ENCODE assay signal across 1 cellular context in the genomic region with DNA sequence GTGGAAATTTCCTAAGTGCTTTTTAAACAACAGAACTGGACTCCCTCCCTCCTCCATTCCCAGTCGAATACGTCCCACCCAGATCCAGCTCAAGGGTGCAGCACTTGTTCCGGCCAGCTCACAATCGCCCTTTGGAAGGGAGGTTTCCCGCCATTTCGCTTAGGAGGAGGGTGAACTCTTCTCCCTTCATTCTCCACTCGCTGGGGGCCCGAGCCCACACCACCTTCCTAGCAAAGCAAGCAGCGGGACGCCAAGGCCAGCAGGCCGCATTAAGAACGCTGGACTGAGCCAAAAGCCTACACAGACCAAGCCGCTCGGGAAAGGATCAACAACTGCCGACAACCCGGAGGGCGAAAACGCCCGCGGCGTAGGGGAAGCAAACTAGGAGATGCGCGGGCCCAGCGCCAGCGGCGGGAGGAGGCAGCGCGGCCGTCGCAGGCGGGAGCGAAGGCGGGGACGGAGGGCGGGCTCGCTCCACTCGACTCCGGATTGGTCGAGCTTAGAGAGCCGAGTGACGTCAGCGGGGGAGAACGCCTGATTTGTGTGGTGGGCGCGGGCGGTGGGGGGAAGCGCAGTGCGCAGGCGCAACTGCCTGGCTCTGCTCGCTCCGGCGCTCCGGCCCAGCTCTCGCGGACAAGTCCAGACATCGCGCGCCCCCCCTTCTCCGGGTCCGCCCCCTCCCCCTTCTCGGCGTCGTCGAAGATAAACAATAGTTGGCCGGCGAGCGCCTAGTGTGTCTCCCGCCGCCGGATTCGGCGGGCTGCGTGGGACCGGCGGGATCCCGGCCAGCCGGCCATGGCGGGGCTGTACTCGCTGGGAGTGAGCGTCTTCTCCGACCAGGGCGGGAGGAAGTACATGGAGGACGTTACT.
TF ChIP-seq lines count a peak whose summit lies in the region.

A gene (plus strand): TSS at position 574 of the 870 bp plus-strand sequence. CDS start 222 bp downstream, at position 796.

TF ChIP-seq in HEK293, 187 proteins besides CTCF, POLR2A, EP300 and RAD21 (continued from another document and continues in another):
- TF ChIP-seq, protein P1, sequence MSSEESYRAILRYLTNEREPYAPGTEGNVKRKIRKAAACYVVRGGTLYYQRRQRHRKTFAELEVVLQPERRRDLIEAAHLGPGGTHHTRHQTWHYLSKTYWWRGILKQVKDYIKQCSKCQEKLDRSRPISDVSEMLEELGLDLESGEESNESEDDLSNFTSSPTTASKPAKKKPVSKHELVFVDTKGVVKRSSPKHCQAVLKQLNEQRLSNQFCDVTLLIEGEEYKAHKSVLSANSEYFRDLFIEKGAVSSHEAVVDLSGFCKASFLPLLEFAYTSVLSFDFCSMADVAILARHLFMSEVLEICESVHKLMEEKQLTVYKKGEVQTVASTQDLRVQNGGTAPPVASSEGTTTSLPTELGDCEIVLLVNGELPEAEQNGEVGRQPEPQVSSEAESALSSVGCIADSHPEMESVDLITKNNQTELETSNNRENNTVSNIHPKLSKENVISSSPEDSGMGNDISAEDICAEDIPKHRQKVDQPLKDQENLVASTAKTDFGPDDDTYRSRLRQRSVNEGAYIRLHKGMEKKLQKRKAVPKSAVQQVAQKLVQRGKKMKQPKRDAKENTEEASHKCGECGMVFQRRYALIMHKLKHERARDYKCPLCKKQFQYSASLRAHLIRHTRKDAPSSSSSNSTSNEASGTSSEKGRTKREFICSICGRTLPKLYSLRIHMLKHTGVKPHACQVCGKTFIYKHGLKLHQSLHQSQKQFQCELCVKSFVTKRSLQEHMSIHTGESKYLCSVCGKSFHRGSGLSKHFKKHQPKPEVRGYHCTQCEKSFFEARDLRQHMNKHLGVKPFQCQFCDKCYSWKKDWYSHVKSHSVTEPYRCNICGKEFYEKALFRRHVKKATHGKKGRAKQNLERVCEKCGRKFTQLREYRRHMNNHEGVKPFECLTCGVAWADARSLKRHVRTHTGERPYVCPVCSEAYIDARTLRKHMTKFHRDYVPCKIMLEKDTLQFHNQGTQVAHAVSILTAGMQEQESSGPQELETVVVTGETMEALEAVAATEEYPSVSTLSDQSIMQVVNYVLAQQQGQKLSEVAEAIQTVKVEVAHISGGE (tag by site-specific recombination; conservative IDR thresholded peaks at IDR 0.05; ENCODE audit: low read depth) = peak; percentile 76
- no peak for TF ChIP-seq ZNF416 (tag by site-specific recombination; IDR thresholded peaks at IDR 0.05)
- peak; percentile 77 for TF ChIP-seq ZBTB48 (tag by site-specific recombination; IDR thresholded peaks at IDR 0.05)
- TF ChIP-seq, protein P2, sequence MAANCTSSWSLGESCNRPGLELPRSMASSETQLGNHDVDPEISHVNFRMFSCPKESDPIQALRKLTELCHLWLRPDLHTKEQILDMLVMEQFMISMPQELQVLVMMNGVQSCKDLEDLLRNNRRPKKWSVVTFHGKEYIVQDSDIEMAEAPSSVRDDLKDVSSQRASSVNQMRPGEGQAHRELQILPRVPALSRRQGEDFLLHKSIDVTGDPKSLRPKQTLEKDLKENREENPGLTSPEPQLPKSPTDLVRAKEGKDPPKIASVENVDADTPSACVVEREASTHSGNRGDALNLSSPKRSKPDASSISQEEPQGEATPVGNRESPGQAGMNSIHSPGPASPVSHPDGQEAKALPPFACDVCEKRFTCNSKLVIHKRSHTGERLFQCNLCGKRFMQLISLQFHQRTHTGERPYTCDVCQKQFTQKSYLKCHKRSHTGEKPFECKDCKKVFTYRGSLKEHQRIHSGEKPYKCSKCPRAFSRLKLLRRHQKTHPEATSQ (tag by site-specific recombination; IDR thresholded peaks at IDR 0.05) = peak; percentile 54; the same call in 1 of the 2 replicates
- peak; percentile 97 for TF ChIP-seq KLF8 (tag by site-specific recombination; IDR thresholded peaks at IDR 0.05)
- no peak for TF ChIP-seq ZNF132 (tag by site-specific recombination; IDR thresholded peaks at IDR 0.05; ENCODE audit: borderline replicate concordance)
- peak; percentile 98 for TF ChIP-seq SP2 (tag by site-specific recombination; IDR thresholded peaks at IDR 0.05)
- no peak for TF ChIP-seq ZNF311 (tag by site-specific recombination; IDR thresholded peaks at IDR 0.05; ENCODE audit: borderline replicate concordance)
- TF ChIP-seq, protein P3, sequence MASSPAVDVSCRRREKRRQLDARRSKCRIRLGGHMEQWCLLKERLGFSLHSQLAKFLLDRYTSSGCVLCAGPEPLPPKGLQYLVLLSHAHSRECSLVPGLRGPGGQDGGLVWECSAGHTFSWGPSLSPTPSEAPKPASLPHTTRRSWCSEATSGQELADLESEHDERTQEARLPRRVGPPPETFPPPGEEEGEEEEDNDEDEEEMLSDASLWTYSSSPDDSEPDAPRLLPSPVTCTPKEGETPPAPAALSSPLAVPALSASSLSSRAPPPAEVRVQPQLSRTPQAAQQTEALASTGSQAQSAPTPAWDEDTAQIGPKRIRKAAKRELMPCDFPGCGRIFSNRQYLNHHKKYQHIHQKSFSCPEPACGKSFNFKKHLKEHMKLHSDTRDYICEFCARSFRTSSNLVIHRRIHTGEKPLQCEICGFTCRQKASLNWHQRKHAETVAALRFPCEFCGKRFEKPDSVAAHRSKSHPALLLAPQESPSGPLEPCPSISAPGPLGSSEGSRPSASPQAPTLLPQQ (tag by site-specific recombination; IDR thresholded peaks at IDR 0.05) = peak; percentile 92
- TF ChIP-seq, protein P4, sequence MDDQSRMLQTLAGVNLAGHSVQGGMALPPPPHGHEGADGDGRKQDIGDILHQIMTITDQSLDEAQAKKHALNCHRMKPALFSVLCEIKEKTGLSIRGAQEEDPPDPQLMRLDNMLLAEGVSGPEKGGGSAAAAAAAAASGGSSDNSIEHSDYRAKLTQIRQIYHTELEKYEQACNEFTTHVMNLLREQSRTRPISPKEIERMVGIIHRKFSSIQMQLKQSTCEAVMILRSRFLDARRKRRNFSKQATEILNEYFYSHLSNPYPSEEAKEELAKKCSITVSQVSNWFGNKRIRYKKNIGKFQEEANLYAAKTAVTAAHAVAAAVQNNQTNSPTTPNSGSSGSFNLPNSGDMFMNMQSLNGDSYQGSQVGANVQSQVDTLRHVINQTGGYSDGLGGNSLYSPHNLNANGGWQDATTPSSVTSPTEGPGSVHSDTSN (CRISPR knock-in tag; IDR thresholded peaks at IDR 0.05) = peak; percentile 21
- TF ChIP-seq IKZF3 (tag by site-specific recombination; IDR thresholded peaks at IDR 0.05) = peak; percentile 91
- TF ChIP-seq ZNF426 (tag by site-specific recombination; IDR thresholded peaks at IDR 0.05) = no peak
- TF ChIP-seq, protein P5, sequence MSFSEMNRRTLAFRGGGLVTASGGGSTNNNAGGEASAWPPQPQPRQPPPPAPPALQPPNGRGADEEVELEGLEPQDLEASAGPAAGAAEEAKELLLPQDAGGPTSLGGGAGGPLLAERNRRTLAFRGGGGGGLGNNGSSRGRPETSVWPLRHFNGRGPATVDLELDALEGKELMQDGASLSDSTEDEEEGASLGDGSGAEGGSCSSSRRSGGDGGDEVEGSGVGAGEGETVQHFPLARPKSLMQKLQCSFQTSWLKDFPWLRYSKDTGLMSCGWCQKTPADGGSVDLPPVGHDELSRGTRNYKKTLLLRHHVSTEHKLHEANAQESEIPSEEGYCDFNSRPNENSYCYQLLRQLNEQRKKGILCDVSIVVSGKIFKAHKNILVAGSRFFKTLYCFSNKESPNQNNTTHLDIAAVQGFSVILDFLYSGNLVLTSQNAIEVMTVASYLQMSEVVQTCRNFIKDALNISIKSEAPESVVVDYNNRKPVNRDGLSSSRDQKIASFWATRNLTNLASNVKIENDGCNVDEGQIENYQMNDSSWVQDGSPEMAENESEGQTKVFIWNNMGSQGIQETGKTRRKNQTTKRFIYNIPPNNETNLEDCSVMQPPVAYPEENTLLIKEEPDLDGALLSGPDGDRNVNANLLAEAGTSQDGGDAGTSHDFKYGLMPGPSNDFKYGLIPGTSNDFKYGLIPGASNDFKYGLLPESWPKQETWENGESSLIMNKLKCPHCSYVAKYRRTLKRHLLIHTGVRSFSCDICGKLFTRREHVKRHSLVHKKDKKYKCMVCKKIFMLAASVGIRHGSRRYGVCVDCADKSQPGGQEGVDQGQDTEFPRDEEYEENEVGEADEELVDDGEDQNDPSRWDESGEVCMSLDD (tag by site-specific recombination; IDR thresholded peaks at IDR 0.05) = no peak
- peak; percentile 84; the same call in 1 of the 2 replicates for TF ChIP-seq KLF1 (tag by site-specific recombination; IDR thresholded peaks at IDR 0.05)
- no peak for TF ChIP-seq ZNF548 (tag by site-specific recombination; IDR thresholded peaks at IDR 0.05)
- peak; percentile 74 for TF ChIP-seq ZSCAN16 (tag by site-specific recombination; IDR thresholded peaks at IDR 0.05)
- TF ChIP-seq KLF10 (tag by site-specific recombination; IDR thresholded peaks at IDR 0.05) = peak; percentile 93
- peak; percentile 94 for TF ChIP-seq SP7 (tag by site-specific recombination; IDR thresholded peaks at IDR 0.05)
- peak; percentile 96 for TF ChIP-seq SCRT2 (tag by site-specific recombination; IDR thresholded peaks at IDR 0.05)
- TF ChIP-seq MZF1 (tag by site-specific recombination; IDR thresholded peaks at IDR 0.05; ENCODE audit: borderline replicate concordance) = peak; percentile 87
- no peak for TF ChIP-seq ZNF624 (tag by site-specific recombination; IDR thresholded peaks at IDR 0.05)
- TF ChIP-seq ZBTB8A (tag by site-specific recombination; IDR thresholded peaks at IDR 0.05) = peak; percentile 97
- TF ChIP-seq, protein P6, sequence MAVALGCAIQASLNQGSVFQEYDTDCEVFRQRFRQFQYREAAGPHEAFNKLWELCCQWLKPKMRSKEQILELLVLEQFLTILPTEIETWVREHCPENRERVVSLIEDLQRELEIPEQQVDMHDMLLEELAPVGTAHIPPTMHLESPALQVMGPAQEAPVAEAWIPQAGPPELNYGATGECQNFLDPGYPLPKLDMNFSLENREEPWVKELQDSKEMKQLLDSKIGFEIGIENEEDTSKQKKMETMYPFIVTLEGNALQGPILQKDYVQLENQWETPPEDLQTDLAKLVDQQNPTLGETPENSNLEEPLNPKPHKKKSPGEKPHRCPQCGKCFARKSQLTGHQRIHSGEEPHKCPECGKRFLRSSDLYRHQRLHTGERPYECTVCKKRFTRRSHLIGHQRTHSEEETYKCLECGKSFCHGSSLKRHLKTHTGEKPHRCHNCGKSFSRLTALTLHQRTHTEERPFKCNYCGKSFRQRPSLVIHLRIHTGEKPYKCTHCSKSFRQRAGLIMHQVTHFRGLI (tag by site-specific recombination; IDR thresholded peaks at IDR 0.05) = peak; percentile 89
- TF ChIP-seq ZBTB7A (tag by site-specific recombination; IDR thresholded peaks at IDR 0.05; ENCODE audit: low read depth) = 0 out of 2 replicates have a peak, but pooled peaks have one; percentile 55
- TF ChIP-seq, protein P7, sequence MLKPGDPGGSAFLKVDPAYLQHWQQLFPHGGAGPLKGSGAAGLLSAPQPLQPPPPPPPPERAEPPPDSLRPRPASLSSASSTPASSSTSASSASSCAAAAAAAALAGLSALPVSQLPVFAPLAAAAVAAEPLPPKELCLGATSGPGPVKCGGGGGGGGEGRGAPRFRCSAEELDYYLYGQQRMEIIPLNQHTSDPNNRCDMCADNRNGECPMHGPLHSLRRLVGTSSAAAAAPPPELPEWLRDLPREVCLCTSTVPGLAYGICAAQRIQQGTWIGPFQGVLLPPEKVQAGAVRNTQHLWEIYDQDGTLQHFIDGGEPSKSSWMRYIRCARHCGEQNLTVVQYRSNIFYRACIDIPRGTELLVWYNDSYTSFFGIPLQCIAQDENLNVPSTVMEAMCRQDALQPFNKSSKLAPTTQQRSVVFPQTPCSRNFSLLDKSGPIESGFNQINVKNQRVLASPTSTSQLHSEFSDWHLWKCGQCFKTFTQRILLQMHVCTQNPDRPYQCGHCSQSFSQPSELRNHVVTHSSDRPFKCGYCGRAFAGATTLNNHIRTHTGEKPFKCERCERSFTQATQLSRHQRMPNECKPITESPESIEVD (tag by site-specific recombination; IDR thresholded peaks at IDR 0.05) = no peak; the same call in 1 of the 2 replicates
- peak; percentile 88 for TF ChIP-seq PRDM1 (tag by site-specific recombination; IDR thresholded peaks at IDR 0.05)
- TF ChIP-seq, protein P8, sequence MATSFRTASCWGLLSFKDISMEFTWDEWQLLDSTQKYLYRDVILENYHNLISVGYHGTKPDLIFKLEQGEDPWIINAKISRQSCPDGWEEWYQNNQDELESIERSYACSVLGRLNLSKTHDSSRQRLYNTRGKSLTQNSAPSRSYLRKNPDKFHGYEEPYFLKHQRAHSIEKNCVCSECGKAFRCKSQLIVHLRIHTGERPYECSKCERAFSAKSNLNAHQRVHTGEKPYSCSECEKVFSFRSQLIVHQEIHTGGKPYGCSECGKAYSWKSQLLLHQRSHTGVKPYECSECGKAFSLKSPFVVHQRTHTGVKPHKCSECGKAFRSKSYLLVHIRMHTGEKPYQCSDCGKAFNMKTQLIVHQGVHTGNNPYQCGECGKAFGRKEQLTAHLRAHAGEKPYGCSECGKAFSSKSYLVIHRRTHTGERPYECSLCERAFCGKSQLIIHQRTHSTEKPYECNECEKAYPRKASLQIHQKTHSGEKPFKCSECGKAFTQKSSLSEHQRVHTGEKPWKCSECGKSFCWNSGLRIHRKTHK (tag by site-specific recombination; IDR thresholded peaks at IDR 0.05) = no peak
- TF ChIP-seq ZNF776 (tag by site-specific recombination; IDR thresholded peaks at IDR 0.05; ENCODE audit: borderline replicate concordance) = no peak
- peak; percentile 98 for TF ChIP-seq ZFHX2 (tag by site-specific recombination; conservative IDR thresholded peaks at IDR 0.05)
- TF ChIP-seq, protein P9, sequence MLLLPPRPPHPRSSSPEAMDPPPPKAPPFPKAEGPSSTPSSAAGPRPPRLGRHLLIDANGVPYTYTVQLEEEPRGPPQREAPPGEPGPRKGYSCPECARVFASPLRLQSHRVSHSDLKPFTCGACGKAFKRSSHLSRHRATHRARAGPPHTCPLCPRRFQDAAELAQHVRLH (tag by site-specific recombination; IDR thresholded peaks at IDR 0.05) = peak; percentile 72; the same call in 1 of the 2 replicates
- no peak for TF ChIP-seq ZNF529 (tag by site-specific recombination; IDR thresholded peaks at IDR 0.05; ENCODE audit: insufficient replicate concordance)
- no peak for TF ChIP-seq ZNF274 (IDR thresholded peaks at IDR 0.05; ENCODE audit: low read length)
- no peak for TF ChIP-seq ZNF274 (tag by site-specific recombination; IDR thresholded peaks at IDR 0.05; ENCODE audit: borderline replicate concordance)
- no peak for TF ChIP-seq ZNF133 (tag by site-specific recombination; IDR thresholded peaks at IDR 0.05)
- no peak for TF ChIP-seq ZNF521 (tag by site-specific recombination; IDR thresholded peaks at IDR 0.05)
- peak; percentile 66 for TF ChIP-seq ZNF121 (tag by site-specific recombination; IDR thresholded peaks at IDR 0.05)
- TF ChIP-seq ZNF211 (tag by site-specific recombination; IDR thresholded peaks at IDR 0.05; ENCODE audit: low read depth) = no peak
- TF ChIP-seq, protein P10, sequence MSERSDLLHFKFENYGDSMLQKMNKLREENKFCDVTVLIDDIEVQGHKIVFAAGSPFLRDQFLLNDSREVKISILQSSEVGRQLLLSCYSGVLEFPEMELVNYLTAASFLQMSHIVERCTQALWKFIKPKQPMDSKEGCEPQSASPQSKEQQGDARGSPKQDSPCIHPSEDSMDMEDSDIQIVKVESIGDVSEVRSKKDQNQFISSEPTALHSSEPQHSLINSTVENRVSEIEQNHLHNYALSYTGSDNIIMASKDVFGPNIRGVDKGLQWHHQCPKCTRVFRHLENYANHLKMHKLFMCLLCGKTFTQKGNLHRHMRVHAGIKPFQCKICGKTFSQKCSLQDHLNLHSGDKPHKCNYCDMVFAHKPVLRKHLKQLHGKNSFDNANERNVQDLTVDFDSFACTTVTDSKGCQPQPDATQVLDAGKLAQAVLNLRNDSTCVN (tag by site-specific recombination; optimal IDR thresholded peaks at IDR 0.05) = peak; percentile 99
